In genomic region chr16:89560413-89561194, GRCh38 we compare ENCODE assay signal across 1 cellular context.
TF ChIP-seq lines count a peak whose summit lies in the region.

Gene RPL13, plus strand, starts transcription at chr16:89560682. Its CDS starts 278 bp downstream, at chr16:89560960.

TF ChIP-seq in HepG2, 621 proteins besides CTCF, POLR2A, EP300 and RAD21 (continued from another document and continues in another):
- TF ChIP-seq TOE1 (CRISPR knock-in tag; IDR thresholded peaks at IDR 0.05) (peak; percentile 61; the same call in 1 of the 2 replicates), DRAP1 (CRISPR knock-in tag; IDR thresholded peaks at IDR 0.05) (peak; percentile 97), JARID2 (CRISPR knock-in tag; IDR thresholded peaks at IDR 0.05; ENCODE audit: insufficient replicate concordance) (peak; percentile 98), BRF2 (CRISPR knock-in tag; IDR thresholded peaks at IDR 0.05) (peak; percentile 85), ZNF710 (CRISPR knock-in tag; IDR thresholded peaks at IDR 0.05; ENCODE audit: borderline replicate concordance) (peak; percentile 92), ZNF282 (IDR thresholded peaks at IDR 0.05; ENCODE audit: partially characterized antibody) (no peak), SRF (IDR thresholded peaks at IDR 0.05; ENCODE audit: low read depth, low read length) (peak; percentile 35; the same call in 1 of the 2 replicates), PPARG (CRISPR knock-in tag; conservative IDR thresholded peaks at IDR 0.05) (0 out of 2 replicates have a peak, but pooled peaks have one; percentile 8), ZBTB10 (CRISPR knock-in tag; IDR thresholded peaks at IDR 0.05; ENCODE audit: borderline replicate concordance) (peak; percentile 38), PRDM4 (CRISPR knock-in tag; IDR thresholded peaks at IDR 0.05; ENCODE audit: borderline replicate concordance) (0 out of 2 replicates have a peak, but pooled peaks have one; percentile 41), BCL3 (CRISPR knock-in tag; IDR thresholded peaks at IDR 0.05) (peak; percentile 93), HNF4G (IDR thresholded peaks at IDR 0.05; ENCODE audit: borderline replicate concordance, low read depth, low read length) (peak; percentile 58; the same call in 1 of the 2 replicates), HNF4G (CRISPR knock-in tag; IDR thresholded peaks at IDR 0.05; ENCODE audit: borderline replicate concordance, low read depth) (peak; percentile 60; the same call in 1 of the 2 replicates), SAP130 (CRISPR knock-in tag; IDR thresholded peaks at IDR 0.05; ENCODE audit: low read depth) (peak; percentile 91), HOXD1 (CRISPR knock-in tag; IDR thresholded peaks at IDR 0.05) (peak; percentile 68), TCF7L2 (IDR thresholded peaks at IDR 0.05; ENCODE audit: low read depth, low read length) (no peak), ELK4 (CRISPR knock-in tag; IDR thresholded peaks at IDR 0.05; ENCODE audit: borderline replicate concordance) (no peak), ZNF770 (CRISPR knock-in tag; IDR thresholded peaks at IDR 0.05) (peak; percentile 73), ZBED4 (CRISPR knock-in tag; IDR thresholded peaks at IDR 0.05; ENCODE audit: borderline replicate concordance) (no peak; the same call in 1 of the 2 replicates), ZFP82 (CRISPR knock-in tag; IDR thresholded peaks at IDR 0.05; ENCODE audit: borderline replicate concordance) (peak; percentile 94), SNAPC4 (CRISPR knock-in tag; IDR thresholded peaks at IDR 0.05) (peak; percentile 72; the same call in 1 of the 2 replicates), ZNF512 (CRISPR knock-in tag; IDR thresholded peaks at IDR 0.05) (no peak), TSC22D2 (CRISPR knock-in tag; IDR thresholded peaks at IDR 0.05; ENCODE audit: borderline replicate concordance) (peak; percentile 86; the same call in 1 of the 2 replicates)
